ENCODE assay signal across 11 cellular contexts in genomic region chr3:167172377-167172776, GRCh38.
"Had no signal": no experiment of that assay in that cellular context is flagged by ENCODE, and none has a peak within 500 bp of the region (broad histone marks: within the 10 kb centered on the region; RNA-seq: fewer than 3 reads in every experiment).

No MANE protein-coding gene starts in this region.

- H3K4me1 ChIP-seq: HAP-1 had no signal

- H3K4me1 Mint-ChIP-seq: GM23338 had no signal

- DNase-seq: GM23248, GOT3, H7, H9, HCEC 1CT, HFFc6 had no signal

- H3K27ac Mint-ChIP-seq: GM23338, H9, HFFc6 had no signal

- H2AFZ ChIP-seq: GM23248, GM23338 had no signal

- H3K4me3 Mint-ChIP-seq: GM23338, H9, HFFc6 had no signal

- H3K9me3 ChIP-seq: HAP-1 had no signal

- H3K36me3 ChIP-seq: HAP-1 had no signal

- H3K9ac ChIP-seq: GM23248 had no signal

- H3K27ac ChIP-seq: GM23248 had no signal

- H3K4me2 ChIP-seq: GM23338 had no signal

- H3K4me3 ChIP-seq: GM23248, GM23338, HAP-1 had no signal

- FAIRE-seq: H1, H54 had no signal

- ATAC-seq: GM23338, HCT116 had no signal
